In genomic region chr12:120764766-120765165, GRCh38 we compare ENCODE assay signal across 18 cellular contexts.
"Had no signal": no experiment of that assay in that cellular context is flagged by ENCODE, and none has a peak within 500 bp of the region (broad histone marks: within the 10 kb centered on the region; RNA-seq: fewer than 3 reads in every experiment).

No MANE protein-coding gene starts in this region.

- DNase-seq: central memory CD4-positive, alpha-beta T cell; effector memory CD4-positive, alpha-beta T cell; esophagus squamous epithelium; foreskin melanocyte; heart right ventricle; left cardiac atrium; left ventricle myocardium superior; mesenchymal stem cell; naive B cell; occipital lobe; stimulated activated CD4-positive, alpha-beta T cell treated with anti-CD3 and anti-CD28 coated beads, Interleukin-2, amount 100 ng/mL, for 24 hours; stimulated activated naive CD4-positive, alpha-beta T cell; stomach; substantia nigra; uterus had no signal

- ATAC-seq: left cardiac atrium, left ventricle myocardium superior, sciatic nerve had no signal

- H3K9me3 ChIP-seq: esophagus squamous epithelium, heart right ventricle, stomach, thoracic aorta, uterus had no signal

- H3K4me3 ChIP-seq: esophagus squamous epithelium, heart right ventricle, lung, stomach, thoracic aorta, uterus had no signal

- H3K27ac ChIP-seq: esophagus squamous epithelium, thoracic aorta, uterus had no signal

- H3K36me3 ChIP-seq: uterus had no signal

- H3K27me3 ChIP-seq: esophagus squamous epithelium, heart right ventricle, stomach, uterus had no signal

- H3K4me1 ChIP-seq: uterus had no signal
